Comparison of ENCODE assay signal across 8 cellular contexts in the genomic region with DNA sequence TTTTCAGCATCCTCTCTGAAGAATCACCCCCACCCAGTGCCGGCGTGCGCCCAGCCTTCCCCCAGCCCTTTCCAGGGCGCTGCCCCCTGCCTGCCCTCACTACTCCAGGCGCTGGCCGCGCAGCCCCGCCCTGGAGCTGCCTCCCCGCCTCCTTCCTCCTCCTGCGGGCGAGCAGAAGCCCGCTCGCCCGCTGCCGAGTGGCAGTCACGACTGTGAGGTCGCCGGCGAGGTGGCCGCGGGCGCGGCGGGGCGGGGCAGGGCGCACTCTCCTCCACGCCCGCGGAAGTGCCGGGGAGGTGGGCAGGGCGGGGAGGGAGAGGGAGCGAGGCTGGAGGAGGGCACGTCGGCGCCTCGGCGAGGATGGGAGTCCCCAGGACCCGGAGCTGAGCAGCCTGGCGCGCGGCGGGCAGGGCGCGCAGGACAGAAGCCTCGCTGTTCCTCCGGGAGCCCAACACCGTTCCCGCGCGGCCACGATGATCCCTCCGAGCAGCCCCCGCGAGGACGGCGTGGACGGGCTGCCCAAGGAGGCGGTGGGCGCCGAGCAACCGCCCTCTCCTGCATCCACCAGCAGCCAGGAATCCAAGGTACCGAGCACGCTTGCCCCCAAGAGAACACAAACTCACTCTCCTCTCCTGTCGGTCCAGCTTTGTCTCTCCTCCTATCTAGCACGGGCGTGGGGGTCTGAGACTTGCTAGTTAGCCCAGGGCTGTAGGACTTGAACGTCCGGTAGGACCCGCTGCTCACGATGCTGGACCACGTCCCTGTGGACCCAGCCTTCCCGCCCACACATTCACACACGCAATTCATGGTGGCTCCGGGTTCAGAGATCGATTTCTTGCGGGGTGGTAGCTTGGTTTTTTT. TPM values are rescaled to one million over a fixed set of nuclear protein-coding genes. Genes with fewer than 3 reads are reported as not detected.
DNase-seq lines count a peak whose midpoint lies in the region; ATAC-seq, FAIRE-seq and TF ChIP-seq lines count a peak whose summit lies in the region.

TSS of gene STAC (plus strand) at position 334 of the 861 bp plus-strand sequence. CDS start at position 474, 140 bp downstream.

- TF ChIP-seq POLR2A in body of pancreas (IDR thresholded peaks at IDR 0.05) = no peak

- ATAC-seq in body of pancreas = peak; percentile 56
- peak; percentile 50 for ATAC-seq in stimulated activated naive CD8-positive, alpha-beta T cell treated with anti-CD3 and anti-CD28 coated beads, Interleukin-15, Interleukin-2, amounts not matched to agents 100 U/mL and 50 U/mL, for 24 hours

- intact Hi-C loops in body of pancreas (cut with DNase I) = no loop called here
- intact Hi-C loops in kidney (cut with DNase I) = no loop called here

- CTCF ChIA-PET in GM10248 (lab: Yijun Ruan, JAX) = no interaction called here

- H3K27ac ChIP-seq in body of pancreas (no peak within 1 kb of the TSS), kidney (ENCODE audit: low read depth in 2 of 2, low read length in 2 of 2) (no peak within 1 kb of the TSS)

- H3K27me3 ChIP-seq in body of pancreas = no peaks in the 10 kb centered on the region

- H3K9me3 ChIP-seq in body of pancreas (no peaks in the 10 kb centered on the region), kidney (ENCODE audit: control insufficient read depth in 1 of 2, low read length in 2 of 2) (no peaks in the 10 kb centered on the region)

- WGBS in body of pancreas, 2 donors = 1% methylated on average over 19 to 75 of the region's 76 CpGs

- TF ChIP-seq CTCF in body of pancreas (IDR thresholded peaks at IDR 0.05) (no peak), kidney (IDR thresholded peaks at IDR 0.05; ENCODE audit: borderline replicate concordance, extremely low read depth, insufficient read depth) (no peak), GM10248 (IDR thresholded peaks at IDR 0.05; ENCODE audit: control extremely low read depth, extremely low read depth, low read depth, missing control alignments) (no peak)

- POLR2A ChIA-PET in GM10248 (lab: Yijun Ruan, JAX) = no interaction called here

- H3K4me3 ChIP-seq in body of pancreas (no peak within 1 kb of the TSS), kidney (ENCODE audit: low read length in 2 of 2) (peak within 1 kb of the TSS; percentile 62 to 75)

- H3K36me3 ChIP-seq in body of pancreas (replicated peaks in 1 of 2; ENCODE audit: insufficient read depth in 1 of 2, low read depth in 2 of 2) (no peaks in the 10 kb centered on the region), kidney (ENCODE audit: control insufficient read depth in 1 of 2, insufficient read depth in 2 of 2, low read length in 2 of 2) (no peaks in the 10 kb centered on the region)

- H3K4me1 ChIP-seq in body of pancreas (peaks cover 12% of the 10 kb centered on the region), kidney (ENCODE audit: control insufficient read depth in 1 of 2, insufficient read depth in 1 of 2, low read depth in 1 of 2, low read length in 2 of 2) (no peaks in the 10 kb centered on the region)

- DNase-seq in NCI-H524 (lab: John Stamatoyannopoulos, UW) (peak; percentile 22 to 61), NCI-H524 treated with DMSO at 0.1 percent for 48 hours (lab: John Stamatoyannopoulos, UW) (no peak), NCI-H128 (lab: John Stamatoyannopoulos, UW; ENCODE audit: unreplicated experiment) (peak; percentile 3), body of pancreas (peak in 3 of 4 donors; percentile 12 to 20 (median 20)), kidney (peak; percentile 86), GM10248 (ENCODE audit: extremely low spot score) (no peak)
- DNase-seq in stimulated activated naive CD8-positive, alpha-beta T cell treated with anti-CD3 and anti-CD28 coated beads, Interleukin-15, Interleukin-2, amounts not matched to agents 100 U/mL and 50 U/mL, for 24 hours = peak; percentile 24
- no peak for DNase-seq in stimulated activated CD4-positive, alpha-beta T cell treated with anti-CD3 and anti-CD28 coated beads, Interleukin-4, amount 100 ng/mL, for 24 hours

- H3K9ac ChIP-seq in kidney (ENCODE audit: low read length in 2 of 2) = peak within 1 kb of the TSS; percentile 10 to 70

- no peak for FAIRE-seq in kidney (lab: Jason Lieb, UNC)

RNA-seq across cellular contexts. Expression of gene STAC, which starts in this region (rescaled TPM):
- total RNA-seq in body of pancreas (1 to 10 TPM in 1 of 2 donors, not detected in 1; 1.3 TPM), kidney (6.2 TPM)
- 3.2 TPM for polyA plus RNA-seq in kidney (ENCODE audit: insufficient read depth, low read depth, low replicate concordance)

Comparison
In these comparisons a context has a peak if more than half of its experiments do, and no peak if none do; other contexts are left out.
1. DNase-seq: peak in NCI-H524 (2 of 2), NCI-H128 (single experiment), body of pancreas (3 of 4), kidney (single experiment) and stimulated activated naive CD8-positive, alpha-beta T cell treated with anti-CD3 and anti-CD28 coated beads, Interleukin-15, Interleukin-2, amounts not matched to agents 100 U/mL and 50 U/mL, for 24 hours (single experiment); none in NCI-H524 treated with DMSO at 0.1 percent for 48 hours (single experiment), GM10248 (single experiment) and stimulated activated CD4-positive, alpha-beta T cell treated with anti-CD3 and anti-CD28 coated beads, Interleukin-4, amount 100 ng/mL, for 24 hours (single experiment).
2. H3K4me3 ChIP-seq: peak in kidney (2 of 2); none in body of pancreas (0 of 2).